ENCODE assay signal across 22 cellular contexts in the genomic region with DNA sequence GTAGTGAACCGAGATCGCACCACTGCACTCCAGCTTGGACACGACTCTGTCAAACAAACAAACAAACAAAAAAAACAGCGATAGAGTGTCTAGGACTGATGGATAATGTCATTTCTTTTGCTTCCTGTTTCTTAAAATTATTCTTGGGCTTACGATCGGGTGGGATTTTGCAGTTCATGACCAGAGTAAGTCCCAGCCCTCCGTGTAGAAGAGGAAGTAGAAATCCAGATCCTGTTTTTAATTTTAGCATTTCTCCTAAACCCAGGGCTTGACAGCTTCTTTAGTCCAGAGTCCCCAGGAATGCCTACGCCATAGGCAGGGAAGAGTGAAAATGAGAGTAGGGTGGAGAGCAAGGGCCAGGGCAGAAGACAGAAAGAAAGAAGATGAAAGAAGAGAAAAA.
DNase-seq lines count a peak whose midpoint lies in the region; ATAC-seq and TF ChIP-seq lines count a peak whose summit lies in the region.
"Had no signal": no experiment of that assay in that cellular context is flagged by ENCODE, and none has a peak within 500 bp of the region (broad histone marks: within the 10 kb centered on the region; RNA-seq: fewer than 3 reads in every experiment).

No MANE protein-coding gene starts in this region.

- H3K4me3 ChIP-seq in AG10803 (ENCODE audit: low read length) = peak overlapping the region; percentile 35
- H3K4me3 ChIP-seq in HEK293 (ENCODE audit: low read depth, low read length) = no peak overlapping the region
- H3K4me3 ChIP-seq in mesenchymal stem cell (ENCODE audit: insufficient read depth in 1 of 2, low read depth in 1 of 2, low read length in 2 of 2) = peak overlapping the region in 1 of 2 experiments; percentile 52
- H3K4me3 ChIP-seq: GM23338 had no signal

- no peak overlapping the region for H2BK12ac ChIP-seq in mesenchymal stem cell (ENCODE audit: low read length in 2 of 2)

- no peak overlapping the region for H3K27ac ChIP-seq in HEK293 (ENCODE audit: extremely low read depth, low read depth, low read length)
- H3K27ac ChIP-seq in mesenchymal stem cell (ENCODE audit: low read length, poor library complexity, severe bottlenecking) = no peak overlapping the region
- H3K27ac ChIP-seq: HL-60, KMS-11 had no signal

- H2BK15ac ChIP-seq in mesenchymal stem cell (ENCODE audit: low read depth, poor library complexity, severe bottlenecking) = no peak overlapping the region

- H3K14ac ChIP-seq in mesenchymal stem cell (ENCODE audit: low read length in 2 of 2) = no peak overlapping the region

- H3K36me3 ChIP-seq in HEK293 (ENCODE audit: control insufficient read depth in 2 of 2, insufficient read depth in 1 of 2, low read length in 2 of 2) = no peaks in the 10 kb centered on the region
- H3K36me3 ChIP-seq in mesenchymal stem cell (ENCODE audit: control insufficient read depth in 1 of 2, insufficient read depth in 2 of 2, low read depth in 1 of 2, low read length in 2 of 2) = no peaks in the 10 kb centered on the region

- H2AFZ ChIP-seq in mesenchymal stem cell (ENCODE audit: low read depth, low read length) = no peak overlapping the region
- H2AFZ ChIP-seq: GM23338 had no signal

- no peak overlapping the region for H2BK5ac ChIP-seq in mesenchymal stem cell (ENCODE audit: low read depth, low read length, poor library complexity, severe bottlenecking)

- H3K4me1 ChIP-seq in HEK293 (ENCODE audit: control insufficient read depth, insufficient read depth, low read length) (peaks cover 5% of the 10 kb centered on the region; the same call in 1 of the 2 replicates), mesenchymal stem cell (ENCODE audit: control insufficient read depth, insufficient read depth, low read depth, low read length) (peaks cover 3% of the 10 kb centered on the region)

- peaks cover 0 to 11% of the 10 kb centered on the region in 2 experiments for H3K27me3 ChIP-seq in mesenchymal stem cell (ENCODE audit: control insufficient read depth in 1 of 2, insufficient read depth in 1 of 2, low read length in 2 of 2)

- no peak overlapping the region for H4K8ac ChIP-seq in mesenchymal stem cell (ENCODE audit: low read length)

- H3K4me1 Mint-ChIP-seq in activated CD4-positive, alpha-beta memory T cell treated with anti-CD3 and anti-CD28 coated beads for 36 hours (ENCODE audit: low read depth) = peaks cover 10% of the 10 kb centered on the region

- H3K4ac ChIP-seq in mesenchymal stem cell (ENCODE audit: low read depth in 1 of 2, low read length in 2 of 2) = no peak overlapping the region

- H3K23ac ChIP-seq in mesenchymal stem cell (ENCODE audit: low read length in 2 of 2) = no peak overlapping the region

- intact Hi-C loops in activated CD4-positive, alpha-beta memory T cell treated with anti-CD3 and anti-CD28 coated beads for 36 hours (cut with micrococcal nuclease) = no loop called here

- POLR2A ChIA-PET in HEK293 (lab: Yijun Ruan, JAX) = no interaction called here
- POLR2A ChIA-PET in activated CD4-positive, alpha-beta memory T cell treated with anti-CD3 and anti-CD28 coated beads for 36 hours (lab: Charles Lee) = no interaction called here

- H3K36me3 Mint-ChIP-seq in activated CD4-positive, alpha-beta memory T cell treated with anti-CD3 and anti-CD28 coated beads for 36 hours = no peaks in the 10 kb centered on the region
- H3K36me3 Mint-ChIP-seq: CD4-positive, CD25-positive, alpha-beta regulatory T cell had no signal

- CTCF ChIA-PET in HEK293 (lab: Yijun Ruan, JAX) = no interaction called here
- CTCF ChIA-PET in activated CD4-positive, alpha-beta memory T cell treated with anti-CD3 and anti-CD28 coated beads for 36 hours (lab: Charles Lee) = no interaction called here

- peaks cover 38% of the 10 kb centered on the region for H3K27me3 Mint-ChIP-seq in activated CD4-positive, alpha-beta memory T cell treated with anti-CD3 and anti-CD28 coated beads for 36 hours

- H2AK5ac ChIP-seq in mesenchymal stem cell (ENCODE audit: low read length, severe bottlenecking) = no peak overlapping the region

- H3K4me2 ChIP-seq in mesenchymal stem cell (ENCODE audit: low read length, poor library complexity, severe bottlenecking) = no peak overlapping the region
- H3K4me2 ChIP-seq: GM23338, KMS-11 had no signal

- no peak overlapping the region for H3K27ac Mint-ChIP-seq in activated CD4-positive, alpha-beta memory T cell treated with anti-CD3 and anti-CD28 coated beads for 36 hours
- H3K27ac Mint-ChIP-seq: B cell; CD4-positive, CD25-positive, alpha-beta regulatory T cell; GM23338; T-helper 1 cell treated with Interleukin-12 subunit alpha and Interleukin-12 subunit beta and Interleukin-4 antibody, amounts not matched to agents 30 μg/mL and 1 μg/mL, for 36 hours had no signal

- 92% methylated on average over 2 of the region's 8 CpGs for WGBS in mesenchymal stem cell

- H3K79me1 ChIP-seq in mesenchymal stem cell (replicated peaks; ENCODE audit: low read length, poor library complexity, severe bottlenecking) = no peaks in the 10 kb centered on the region

- no peak overlapping the region for H2BK120ac ChIP-seq in mesenchymal stem cell (ENCODE audit: low read depth, low read length)

- H3K9me3 Mint-ChIP-seq in activated CD4-positive, alpha-beta memory T cell treated with anti-CD3 and anti-CD28 coated beads for 36 hours = no peaks in the 10 kb centered on the region
- H3K9me3 Mint-ChIP-seq: GM23338; T-helper 1 cell treated with Interleukin-12 subunit alpha and Interleukin-12 subunit beta and Interleukin-4 antibody, amounts not matched to agents 30 μg/mL and 1 μg/mL, for 36 hours had no signal

- no peak overlapping the region for H3K18ac ChIP-seq in mesenchymal stem cell (ENCODE audit: low read depth in 1 of 2, low read length in 2 of 2)

- H3K4me3 Mint-ChIP-seq in activated CD4-positive, alpha-beta memory T cell treated with anti-CD3 and anti-CD28 coated beads for 36 hours = no peak overlapping the region
- H3K4me3 Mint-ChIP-seq: B cell; CD4-positive, CD25-positive, alpha-beta regulatory T cell; GM23338; T-helper 1 cell treated with Interleukin-12 subunit alpha and Interleukin-12 subunit beta and Interleukin-4 antibody, amounts not matched to agents 30 μg/mL and 1 μg/mL, for 36 hours had no signal

- no peak for ATAC-seq in stimulated activated naive CD8-positive, alpha-beta T cell treated with anti-CD3 and anti-CD28 coated beads, Interleukin-15, Interleukin-2, amounts not matched to agents 100 U/mL and 50 U/mL, for 24 hours
- ATAC-seq: GM23338, Right ventricle myocardium inferior had no signal

- peak overlapping the region; percentile 10 for H3K9ac ChIP-seq in mesenchymal stem cell (ENCODE audit: low read length)
- H3K9ac ChIP-seq: KMS-11 had no signal

- no peak for TF ChIP-seq CTCF in AG10803 (conservative IDR thresholded peaks at IDR 0.05; ENCODE audit: low read length)
- no peak for TF ChIP-seq CTCF in HEK293 (tag by site-specific recombination; IDR thresholded peaks at IDR 0.05)

- no peak overlapping the region for H4K91ac ChIP-seq in mesenchymal stem cell (ENCODE audit: low read length)

- no peak for DNase-seq in AG10803 (ENCODE audit: low read depth)
- DNase-seq in OCI-M1 (lab: John Stamatoyannopoulos, UW) = peak; percentile 55
- DNase-seq in mesenchymal stem cell = no peak
- no peak for DNase-seq in stimulated activated naive CD8-positive, alpha-beta T cell treated with anti-CD3 and anti-CD28 coated beads, Interleukin-15, Interleukin-2, amounts not matched to agents 100 U/mL and 50 U/mL, for 24 hours
- no peak for DNase-seq in activated CD4-positive, alpha-beta memory T cell treated with anti-CD3 and anti-CD28 coated beads for 36 hours
- no peak for DNase-seq in GM19238 (ENCODE audit: insufficient read length, low spot score)
- DNase-seq in NCI-H2196 (lab: John Stamatoyannopoulos, UW; ENCODE audit: unreplicated experiment) = no peak
- DNase-seq: CD4-positive, CD25-positive, alpha-beta regulatory T cell; DND-41; HCEC 1CT; NCI-H1092 treated with DMSO at 0.1 percent for 48 hours; NCI-H146; NCI-H2029; NCI-H226; NCI-H774 had no signal

- H3K9me3 ChIP-seq in HEK293 (ENCODE audit: control insufficient read depth, insufficient read depth, low read depth, low read length) (no peaks in the 10 kb centered on the region), mesenchymal stem cell (ENCODE audit: control insufficient read depth, low read length) (no peaks in the 10 kb centered on the region)

TF ChIP-seq in HEK293, 187 proteins besides CTCF, POLR2A, EP300 and RAD21:
- no peak for TF ChIP-seq ZNF548 (tag by site-specific recombination; IDR thresholded peaks at IDR 0.05)
- TF ChIP-seq ZNF473 (tag by site-specific recombination; IDR thresholded peaks at IDR 0.05) = no peak
- no peak for TF ChIP-seq ZNF596 (tag by site-specific recombination; IDR thresholded peaks at IDR 0.05)
- TF ChIP-seq TCF7L2 (IDR thresholded peaks at IDR 0.05; ENCODE audit: borderline replicate concordance, low read depth, low read length) = 0 out of 2 replicates have a peak, but pooled peaks have one; percentile 22
- TF ChIP-seq ZFHX2 (tag by site-specific recombination; conservative IDR thresholded peaks at IDR 0.05) = no peak
